8 cellular contexts compared by ENCODE assay signal in genomic region chr7:90153943-90154761, GRCh38. TPM values are rescaled to one million over a fixed set of nuclear protein-coding genes. Genes with fewer than 3 reads are reported as not detected.
DNase-seq lines count a peak whose midpoint lies in the region; ATAC-seq and TF ChIP-seq lines count a peak whose summit lies in the region.
"Not testable (repeated sequence)": the region's sequence is repeated elsewhere in the genome, so short reads cannot be mapped to it uniquely, and the experiment has no call there.

Gene STEAP1 (plus strand): TSS chr7:90154469. CDS start chr7:90159789, 5,320 bp downstream.

- not testable (repeated sequence) for H3K27ac ChIP-seq in CD4-positive, CD25-positive, alpha-beta regulatory T cell (ENCODE audit: insufficient read depth, low read length, poor library complexity, severe bottlenecking)

- H3K27me3 Mint-ChIP-seq in CD4-positive, CD25-positive, alpha-beta regulatory T cell = peaks cover 31% of the 10 kb centered on the region
- peaks cover 25% of the 10 kb centered on the region for H3K27me3 Mint-ChIP-seq in activated CD8-positive, alpha-beta T cell treated with anti-CD3 and anti-CD28 coated beads for 36 hours

- H3K36me3 Mint-ChIP-seq in CD4-positive, CD25-positive, alpha-beta regulatory T cell; activated CD8-positive, alpha-beta T cell treated with anti-CD3 and anti-CD28 coated beads for 36 hours (ENCODE audit: low read depth): not testable (repeated sequence)

- CTCF ChIA-PET in activated CD8-positive, alpha-beta T cell treated with anti-CD3 and anti-CD28 coated beads for 36 hours (lab: Charles Lee) = interaction anchor here (0.8 to 3.0 kb wide), 20 partner anchors 8 to 296 kb away, joined by 3 to 19 read pairs (median 4); partner anchors contain the start of gene STEAP2

- intact Hi-C loops in activated CD8-positive, alpha-beta T cell treated with anti-CD3 and anti-CD28 coated beads for 36 hours (cut with micrococcal nuclease) = loop anchor here (1.0 to 5.0 kb wide), 2 partner anchors 108 to 273 kb away; no protein-coding TSS in a partner anchor
- intact Hi-C loops in lower leg skin (cut with DNase I; ENCODE audit: low total_unique reads) = not testable (repeated sequence)

- TF ChIP-seq POLR2A in lower leg skin (IDR thresholded peaks at IDR 0.05) = not testable (repeated sequence)

- H3K9me3 ChIP-seq in CD4-positive, CD25-positive, alpha-beta regulatory T cell (ENCODE audit: control insufficient read depth in 2 of 2, low read length in 2 of 2) = not testable (repeated sequence)

- peak; percentile 74 for TF ChIP-seq CTCF in activated CD8-positive, alpha-beta T cell treated with anti-CD3 and anti-CD28 coated beads for 36 hours (IDR thresholded peaks at IDR 0.05)
- TF ChIP-seq CTCF in lower leg skin (IDR thresholded peaks at IDR 0.05) = peak in 1 of 3 donors; percentile 74

- POLR2A ChIA-PET in activated CD8-positive, alpha-beta T cell treated with anti-CD3 and anti-CD28 coated beads for 36 hours (lab: Charles Lee) = not testable (repeated sequence)

- H3K9me3 Mint-ChIP-seq in CD4-positive, CD25-positive, alpha-beta regulatory T cell; activated CD8-positive, alpha-beta T cell treated with anti-CD3 and anti-CD28 coated beads for 36 hours: not testable (repeated sequence)

- WGBS in lower leg skin, 2 donors = 4 to 5% methylated on average over 34 to 35 of the region's 56 CpGs

- not testable (repeated sequence) for H3K4me3 ChIP-seq in CD4-positive, CD25-positive, alpha-beta regulatory T cell (ENCODE audit: low read depth, low read length)
- peak within 1 kb of the TSS; percentile 42 for H3K4me3 ChIP-seq in lower leg skin (ENCODE audit: low read depth, poor library complexity, severe bottlenecking)

- not testable (repeated sequence) for H3K4me1 ChIP-seq in CD4-positive, CD25-positive, alpha-beta regulatory T cell (ENCODE audit: control insufficient read depth, insufficient read depth, low read length, poor library complexity, severe bottlenecking)

- H3K27me3 ChIP-seq in CD4-positive, CD25-positive, alpha-beta regulatory T cell (ENCODE audit: control insufficient read depth, insufficient read depth, low read length) = not testable (repeated sequence)

- H3K4me3 Mint-ChIP-seq in CD4-positive, CD25-positive, alpha-beta regulatory T cell = peak within 1 kb of the TSS in 3 of 4 donors; percentile 29 to 44 (median 38)
- H3K4me3 Mint-ChIP-seq in activated CD8-positive, alpha-beta T cell treated with anti-CD3 and anti-CD28 coated beads for 36 hours = peak within 1 kb of the TSS; percentile 51

- peak; percentile 86 to 95 for ATAC-seq in CD4-positive, CD25-positive, alpha-beta regulatory T cell (ENCODE audit: low read depth in 2 of 2)
- ATAC-seq in GM19397 (IDR thresholded peaks at IDR 0.05; ENCODE audit: unreplicated experiment) (peak; percentile 98), HG03520 (IDR thresholded peaks at IDR 0.05; ENCODE audit: unreplicated experiment) (peak; percentile 96)
- peak; percentile 96 for ATAC-seq in activated CD8-positive, alpha-beta T cell treated with anti-CD3 and anti-CD28 coated beads for 36 hours

- peak within 1 kb of the TSS in 2 of 3 donors; percentile 65 to 92 for H3K27ac Mint-ChIP-seq in CD4-positive, CD25-positive, alpha-beta regulatory T cell
- H3K27ac Mint-ChIP-seq in activated CD8-positive, alpha-beta T cell treated with anti-CD3 and anti-CD28 coated beads for 36 hours = not testable (repeated sequence)

- not testable (repeated sequence) for H3K36me3 ChIP-seq in CD4-positive, CD25-positive, alpha-beta regulatory T cell (ENCODE audit: control insufficient read depth, insufficient read depth, low read length)

- not testable (repeated sequence) for H3K4me1 Mint-ChIP-seq in CD4-positive, CD25-positive, alpha-beta regulatory T cell; activated CD8-positive, alpha-beta T cell treated with anti-CD3 and anti-CD28 coated beads for 36 hours (ENCODE audit: low read depth)

- peak; percentile 62 to 83 (median 74) for DNase-seq in CD4-positive, CD25-positive, alpha-beta regulatory T cell
- DNase-seq in NCI-H748 treated with DMSO at 0.1 percent for 48 hours (lab: John Stamatoyannopoulos, UW) = peak; percentile 60
- peak; percentile 89 for DNase-seq in activated CD8-positive, alpha-beta T cell treated with anti-CD3 and anti-CD28 coated beads for 36 hours
- peak; percentile 95 for DNase-seq in ecto neural progenitor cell (ENCODE audit: low spot score)
- peak; percentile 89 to 98 for DNase-seq in lower leg skin (ENCODE audit: low spot score in 2 of 2)
- DNase-seq in stimulated activated CD4-positive, alpha-beta T cell treated with anti-CD3 and anti-CD28 coated beads, Interleukin-2, amount 100 ng/mL, for 48 hours = peak; percentile 89 to 91

RNA-seq across cellular contexts. Expression of gene STEAP1, which starts in this region (rescaled TPM):
- total RNA-seq in CD4-positive, CD25-positive, alpha-beta regulatory T cell = not detected
- not detected for polyA plus RNA-seq in CD4-positive, CD25-positive, alpha-beta regulatory T cell
- under 1 TPM; 0.27 to 0.51 TPM for total RNA-seq in activated CD8-positive, alpha-beta T cell treated with anti-CD3 and anti-CD28 coated beads for 36 hours
- total RNA-seq in lower leg skin = 1 to 10 TPM in 2 of 4 donors, under 1 TPM in 2; 0.27 to 5.9 (median 1.9) TPM

Comparison
In these comparisons a context has a peak if more than half of its experiments do, and no peak if none do; other contexts are left out.
1. Peak in DNase-seq and ATAC-seq in CD4-positive, CD25-positive, alpha-beta regulatory T cell; RNA of the gene not detected or under 1 TPM.
2. Peak in DNase-seq and ATAC-seq in activated CD8-positive, alpha-beta T cell treated with anti-CD3 and anti-CD28 coated beads for 36 hours; RNA of the gene not detected or under 1 TPM.